In genomic region chr10:33387720-33388119, GRCh38 we compare ENCODE assay signal across 35 cellular contexts. TPM values are rescaled to one million over a fixed set of nuclear protein-coding genes. Genes with fewer than 3 reads are reported as not detected.
"Had no signal": no experiment of that assay in that cellular context is flagged by ENCODE, and none has a peak within 500 bp of the region (broad histone marks: within the 10 kb centered on the region; RNA-seq: fewer than 3 reads in every experiment).

No MANE protein-coding gene starts in this region.

- H3K4me1 Mint-ChIP-seq: activated B cell treated with CpG ODN at 0.5 μM for 24 hours; activated CD4-positive, alpha-beta T cell treated with anti-CD3 and anti-CD28 coated beads, Interleukin-2, amount 10 ng/mL, durations not matched to agents 24 days and 14 days; activated naive CD8-positive, alpha-beta T cell treated with anti-CD3 and anti-CD28 coated beads for 36 hours; activated T-helper 17 cell treated with anti-CD3 and anti-CD28 coated beads, Interleukin-2, amount 50 U/mL, for 72 hours had no signal

- H3K36me3 ChIP-seq: adrenal gland, brain microvascular endothelial cell, breast epithelium had no signal

- H3K9me3 Mint-ChIP-seq: activated B cell treated with CpG ODN at 0.5 μM for 24 hours; activated CD4-positive, alpha-beta memory T cell treated with anti-CD3 and anti-CD28 coated beads for 36 hours; activated CD8-positive, alpha-beta T cell treated with anti-CD3 and anti-CD28 coated beads for 36 hours; activated naive CD4-positive, alpha-beta T cell treated with anti-CD3 and anti-CD28 coated beads for 36 hours; activated naive CD4-positive, alpha-beta T cell treated with anti-CD3 and anti-CD28 coated beads, Interleukin-2, amount 50 U/mL, for 72 hours; activated naive CD8-positive, alpha-beta T cell treated with anti-CD3 and anti-CD28 coated beads for 36 hours; activated T-cell treated with anti-CD3 and anti-CD28 coated beads, Interleukin-2, amount 50 U/mL, for 4 hours; activated T-cell treated with anti-CD3 and anti-CD28 coated beads, Interleukin-2, amount 50 U/mL, for 72 hours; activated T-helper 1 cell treated with anti-CD3 and anti-CD28 coated beads, Interleukin-12 subunit alpha, Interleukin-12 subunit beta, Interleukin-2, Interleukin-4 antibody, amounts not matched to agents 30 ng/mL and 10 ng/mL and 1 ng/mL, durations not matched to agents 14 hours and 24 hours and 36 hours; activated T-helper 17 cell treated with anti-CD3 and anti-CD28 coated beads, Interleukin-2, amount 50 U/mL, for 72 hours; T-helper 1 cell treated with Interleukin-12 subunit alpha and Interleukin-12 subunit beta and Interleukin-4 antibody, amounts not matched to agents 30 μg/mL and 1 μg/mL, for 36 hours; T-helper 2 cell treated with Interferon-gamma antibody and Interleukin-4, amounts not matched to agents 5 μg/mL and 100 μg/mL, for 36 hours had no signal

- H3K4me1 ChIP-seq: adrenal gland, body of pancreas, breast epithelium had no signal

- H3K36me3 Mint-ChIP-seq: activated CD4-positive, alpha-beta memory T cell treated with anti-CD3 and anti-CD28 coated beads for 36 hours; activated naive CD4-positive, alpha-beta T cell treated with anti-CD3 and anti-CD28 coated beads, Interleukin-2, amount 50 U/mL, for 72 hours; activated naive CD8-positive, alpha-beta T cell treated with anti-CD3 and anti-CD28 coated beads for 36 hours had no signal

- H3K27ac Mint-ChIP-seq: activated B cell treated with CpG ODN at 0.5 μM for 24 hours; activated CD4-positive, alpha-beta memory T cell treated with anti-CD3 and anti-CD28 coated beads for 36 hours; activated CD4-positive, alpha-beta T cell treated with anti-CD3 and anti-CD28 coated beads, Interleukin-2, amount 10 ng/mL, durations not matched to agents 24 days and 14 days; activated CD8-positive, alpha-beta T cell treated with anti-CD3 and anti-CD28 coated beads for 36 hours; activated naive CD4-positive, alpha-beta T cell treated with anti-CD3 and anti-CD28 coated beads for 36 hours; activated naive CD4-positive, alpha-beta T cell treated with anti-CD3 and anti-CD28 coated beads, Interleukin-2, amount 50 U/mL, for 72 hours; activated naive CD8-positive, alpha-beta T cell treated with anti-CD3 and anti-CD28 coated beads for 36 hours; activated T-cell treated with anti-CD3 and anti-CD28 coated beads, Interleukin-2, amount 50 U/mL, for 72 hours; activated T-helper 1 cell treated with anti-CD3 and anti-CD28 coated beads, Interleukin-12 subunit alpha, Interleukin-12 subunit beta, Interleukin-2, Interleukin-4 antibody, amounts not matched to agents 30 ng/mL and 10 ng/mL and 1 ng/mL, durations not matched to agents 14 hours and 24 hours and 36 hours; activated T-helper 17 cell treated with anti-CD3 and anti-CD28 coated beads, Interleukin-2, amount 50 U/mL, for 72 hours; T-helper 1 cell treated with Interleukin-12 subunit alpha and Interleukin-12 subunit beta and Interleukin-4 antibody, amounts not matched to agents 30 μg/mL and 1 μg/mL, for 36 hours; T-helper 2 cell treated with Interferon-gamma antibody and Interleukin-4, amounts not matched to agents 5 μg/mL and 100 μg/mL, for 36 hours had no signal

- H3K4me3 Mint-ChIP-seq: activated B cell treated with CpG ODN at 0.5 μM for 24 hours; activated CD4-positive, alpha-beta memory T cell treated with anti-CD3 and anti-CD28 coated beads for 36 hours; activated CD4-positive, alpha-beta T cell treated with anti-CD3 and anti-CD28 coated beads, Interleukin-2, amount 10 ng/mL, durations not matched to agents 24 days and 14 days; activated CD8-positive, alpha-beta T cell treated with anti-CD3 and anti-CD28 coated beads for 36 hours; activated naive CD4-positive, alpha-beta T cell treated with anti-CD3 and anti-CD28 coated beads for 36 hours; activated naive CD8-positive, alpha-beta T cell treated with anti-CD3 and anti-CD28 coated beads for 36 hours; activated T-cell treated with anti-CD3 and anti-CD28 coated beads, Interleukin-2, amount 50 U/mL, for 4 hours; activated T-cell treated with anti-CD3 and anti-CD28 coated beads, Interleukin-2, amount 50 U/mL, for 72 hours; activated T-helper 1 cell treated with anti-CD3 and anti-CD28 coated beads, Interleukin-12 subunit alpha, Interleukin-12 subunit beta, Interleukin-2, Interleukin-4 antibody, amounts not matched to agents 30 ng/mL and 10 ng/mL and 1 ng/mL, durations not matched to agents 14 hours and 24 hours and 36 hours; activated T-helper 17 cell treated with anti-CD3 and anti-CD28 coated beads, Interleukin-2, amount 50 U/mL, for 72 hours; T-helper 1 cell treated with Interleukin-12 subunit alpha and Interleukin-12 subunit beta and Interleukin-4 antibody, amounts not matched to agents 30 μg/mL and 1 μg/mL, for 36 hours; T-helper 2 cell treated with Interferon-gamma antibody and Interleukin-4, amounts not matched to agents 5 μg/mL and 100 μg/mL, for 36 hours had no signal

- H3K27ac ChIP-seq: adrenal gland, body of pancreas, brain microvascular endothelial cell, breast epithelium, VCaP had no signal

- H3K9me3 ChIP-seq: adrenal gland, body of pancreas, breast epithelium had no signal

- DNase-seq: activated B cell treated with CpG ODN at 0.5 μM for 24 hours; activated CD4-positive, alpha-beta memory T cell treated with anti-CD3 and anti-CD28 coated beads for 36 hours; activated CD4-positive, alpha-beta T cell treated with anti-CD3 and anti-CD28 coated beads for 4 hours; activated CD4-positive, alpha-beta T cell treated with anti-CD3 and anti-CD28 coated beads, Interleukin-2, amount 10 ng/mL, durations not matched to agents 24 days and 14 days; activated CD4-positive, alpha-beta T cell treated with anti-CD3 and anti-CD28 coated beads, Interleukin-2, amount 50 U/mL, for 1 hour; activated CD4-positive, alpha-beta T cell treated with anti-CD3 and anti-CD28 coated beads, Interleukin-2, amount 50 U/mL, for 4 hours; activated CD4-positive, CD25-positive, alpha-beta regulatory T cell treated with anti-CD3 and anti-CD28 coated beads, Interleukin-2, amount 50 U/mL, for 72 hours; activated CD8-positive, alpha-beta memory T cell treated with anti-CD3 and anti-CD28 coated beads, Interleukin-2, amount 50 U/mL, for 4 hours; activated CD8-positive, alpha-beta T cell treated with anti-CD3 and anti-CD28 coated beads for 36 hours; activated effector memory CD4-positive, alpha-beta T cell treated with anti-CD3 and anti-CD28 coated beads, Interleukin-2, amount 50 U/mL, for 16 hours; activated gamma-delta T cell treated with Interleukin-2 at 50 U/mL for 16 hours; activated naive CD4-positive, alpha-beta T cell; activated naive CD4-positive, alpha-beta T cell treated with anti-CD3 and anti-CD28 coated beads for 36 hours; activated naive CD4-positive, alpha-beta T cell treated with anti-CD3 and anti-CD28 coated beads, Interleukin-2, amount 50 U/mL, for 16 hours; activated naive CD8-positive, alpha-beta T cell treated with anti-CD3 and anti-CD28 coated beads for 36 hours; activated T-cell treated with anti-CD3 and anti-CD28 coated beads for 4 hours; activated T-cell treated with anti-CD3 and anti-CD28 coated beads, Interleukin-2, amount 50 U/mL, for 1 hour; activated T-cell treated with anti-CD3 and anti-CD28 coated beads, Interleukin-2, amount 50 U/mL, for 4 hours; activated T-cell treated with anti-CD3 and anti-CD28 coated beads, Interleukin-2, amount 50 U/mL, for 72 hours; adrenal gland; amniotic stem cell; aorta; body of pancreas; central memory CD4-positive, alpha-beta T cell; T-helper 1 cell; T-helper 2 cell; T-helper 9 cell had no signal

- H3K4me3 ChIP-seq: adrenal gland, body of pancreas, breast epithelium had no signal

- H3K27me3 ChIP-seq: adrenal gland, body of pancreas, brain microvascular endothelial cell, breast epithelium had no signal

RNA-seq across cellular contexts. Expression of gene NRP1, which starts 53.3 kb away (rescaled TPM):
- total RNA-seq: activated B cell treated with CpG ODN at 0.5 μM for 24 hours had no signal
